ENCODE assay signal across 1 cellular context in genomic region chr12:124337628-124338027, GRCh38.
TF ChIP-seq lines count a peak whose summit lies in the region.

No MANE protein-coding gene starts in this region.

TF ChIP-seq in GM23338, 12 proteins besides CTCF, POLR2A, EP300 and RAD21 (continued from another document):
- TF ChIP-seq REST (IDR thresholded peaks at IDR 0.05; ENCODE audit: unreplicated experiment) (no peak), CREB1 (CRISPR knock-in tag; IDR thresholded peaks at IDR 0.05; ENCODE audit: low read depth) (no peak), ZNF114 (CRISPR knock-in tag; IDR thresholded peaks at IDR 0.05) (no peak), ZNF462 (CRISPR knock-in tag; IDR thresholded peaks at IDR 0.05) (no peak), NANOG (IDR thresholded peaks at IDR 0.05; ENCODE audit: borderline replicate concordance) (no peak), STAT1 (IDR thresholded peaks at IDR 0.05; ENCODE audit: unreplicated experiment) (no peak), JUNB (IDR thresholded peaks at IDR 0.05; ENCODE audit: unreplicated experiment) (no peak), ZNF331 (CRISPR knock-in tag; IDR thresholded peaks at IDR 0.05; ENCODE audit: low read depth) (no peak), EZH2 (IDR thresholded peaks at IDR 0.05; ENCODE audit: low read depth, unreplicated experiment) (no peak)
TF ChIP-seq in GM23338: peak in this region for 0.
